8 cellular contexts compared by ENCODE assay signal in the genomic region with DNA sequence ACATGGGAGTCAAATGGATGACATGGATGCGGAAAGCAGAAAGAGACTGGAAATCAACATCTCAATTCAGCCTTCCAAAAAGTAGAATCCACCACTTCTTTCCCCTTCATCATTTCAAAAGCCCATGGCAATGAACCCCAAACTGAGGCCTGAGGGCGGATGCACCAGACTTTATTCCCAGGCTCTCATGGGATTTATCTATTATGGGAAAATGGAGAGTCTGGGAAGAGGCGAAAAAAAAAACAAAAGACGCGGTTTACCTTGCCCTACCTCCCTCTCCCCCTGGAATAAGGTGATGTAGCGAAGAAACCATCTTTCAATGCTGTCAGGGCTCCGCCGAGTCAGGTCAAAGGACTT. TPM values are rescaled to one million over a fixed set of nuclear protein-coding genes. Genes with fewer than 3 reads are reported as not detected.
DNase-seq lines count a peak whose midpoint lies in the region; ATAC-seq and TF ChIP-seq lines count a peak whose summit lies in the region.

No MANE protein-coding gene starts in this region.

- H3K4me1 Mint-ChIP-seq in naive B cell: peaks cover 39 to 49% (median 48%) of the 10 kb centered on the region in 3 donors

- H3K4me3 Mint-ChIP-seq in naive B cell: peak overlapping the region; percentile 76 to 97 (median 96)

- H3K4me3 ChIP-seq in AG09309 (ENCODE audit: control insufficient read depth, low read depth, low read length) (peak overlapping the region; percentile 98), colonic mucosa (peak overlapping the region; percentile 54)
- peak overlapping the region; percentile 94 for H3K4me3 ChIP-seq in Jurkat, Clone E6-1 (ENCODE audit: low read length)

- H3K36me3 Mint-ChIP-seq in naive B cell: peaks cover 7 to 11% of the 10 kb centered on the region in 2 donors

- no peaks in the 10 kb centered on the region for H3K4me1 ChIP-seq in colonic mucosa

- H3K36me3 ChIP-seq in colonic mucosa: no peaks in the 10 kb centered on the region

- H3K27me3 Mint-ChIP-seq in naive B cell: peaks cover 0 to under 1% (median 0%) of the 10 kb centered on the region in 3 donors

- H3K27ac ChIP-seq in colonic mucosa: peak overlapping the region; percentile 72

- TF ChIP-seq CTCF in AG09309 (IDR thresholded peaks at IDR 0.05; ENCODE audit: control insufficient read depth, insufficient read depth, low read depth, low read length, missing control alignments): no peak
- no peak for TF ChIP-seq CTCF in colonic mucosa (IDR thresholded peaks at IDR 0.05)

- H3K27ac Mint-ChIP-seq in naive B cell: peak overlapping the region; percentile 90 to 98 (median 94)

- intact Hi-C loops in colonic mucosa (cut with DNase I): loop anchor here (10.0 kb wide), 1 partner anchor 139 kb away; no protein-coding TSS in a partner anchor

- ATAC-seq in naive B cell (ENCODE audit: low read depth in 2 of 2) (peak in 1 of 2 donors; percentile 0), HG03097 (IDR thresholded peaks at IDR 0.05; ENCODE audit: low FRiP score, unreplicated experiment) (no peak), GM19467 (IDR thresholded peaks at IDR 0.05; ENCODE audit: unreplicated experiment) (no peak), GM21619 (IDR thresholded peaks at IDR 0.05; ENCODE audit: unreplicated experiment) (no peak)

- H3K9ac ChIP-seq in colonic mucosa (ENCODE audit: low read depth in 2 of 2, low read length in 2 of 2): peak overlapping the region; percentile 68 to 91

- DNase-seq in AG09309 (ENCODE audit: low read depth) (no peak), colonic mucosa (no peak), naive B cell (no peak), activated gamma-delta T cell treated with Interleukin-2 at 50 U/mL for 16 hours (no peak)
- DNase-seq in Jurkat, Clone E6-1 (ENCODE audit: low read depth, low spot score): no peak

- peaks cover 0 to 24% (median 8%) of the 10 kb centered on the region in 7 donors for H3K9me3 Mint-ChIP-seq in naive B cell

- no peaks in the 10 kb centered on the region for H3K9me3 ChIP-seq in colonic mucosa

- no peaks in the 10 kb centered on the region for H3K27me3 ChIP-seq in colonic mucosa

RNA-seq across cellular contexts. Expression of a gene that starts 0.6 kb away (rescaled TPM):
- 26.5 TPM for polyA plus RNA-seq in Jurkat, Clone E6-1 (2012; ENCODE audit: insufficient read depth, insufficient read length)
- total RNA-seq in colonic mucosa: 10 to 100 TPM; 18.3 to 27.6 TPM
- polyA plus RNA-seq in naive B cell (ENCODE audit: low read depth in 6 of 6): 1 to 10 TPM in 5 of 6 donors, under 1 TPM in 1; 0.47 to 9.1 (median 8.7) TPM
